Comparison of ENCODE assay signal across 11 cellular contexts in genomic region chr7:139055674-139056073, GRCh38.
"Had no signal": no experiment of that assay in that cellular context is flagged by ENCODE, and none has a peak within 500 bp of the region (broad histone marks: within the 10 kb centered on the region; RNA-seq: fewer than 3 reads in every experiment).

No MANE protein-coding gene starts in this region.

- H3K27me3 Mint-ChIP-seq: activated B cell treated with CpG ODN at 0.5 μM for 24 hours; dendritic cell treated with granulocyte-macrophage colony-stimulating factor and Interleukin-4, amounts not matched to agents 40 ng/mL and 50 ng/mL, for 4 days had no signal

- H3K79me2 ChIP-seq: parathyroid adenoma had no signal

- H3K4me1 ChIP-seq: parathyroid adenoma had no signal

- H3K9ac ChIP-seq: parathyroid adenoma had no signal

- DNase-seq: activated B cell treated with CpG ODN at 0.5 μM for 24 hours; activated gamma-delta T cell treated with Interleukin-2 at 50 U/mL for 16 hours; cerebellar nuclear complex; kidney glomerular epithelial cell; retina; stimulated activated CD4-positive, alpha-beta T cell treated with anti-CD3 and anti-CD28 coated beads, Interleukin-15, amount 100 ng/mL, for 24 hours; stimulated activated CD4-positive, alpha-beta T cell treated with anti-CD3 and anti-CD28 coated beads, Interleukin-4, amount 100 ng/mL, for 24 hours had no signal

- H2AFZ ChIP-seq: parathyroid adenoma had no signal

- FAIRE-seq: urothelium cell line had no signal

- H3K27ac Mint-ChIP-seq: activated B cell treated with CpG ODN at 0.5 μM for 24 hours; dendritic cell treated with granulocyte-macrophage colony-stimulating factor and Interleukin-4, amounts not matched to agents 40 ng/mL and 50 ng/mL, for 4 days had no signal

- H3K27ac ChIP-seq: parathyroid adenoma, SK-N-MC had no signal

- H3K9me3 Mint-ChIP-seq: activated B cell treated with CpG ODN at 0.5 μM for 24 hours; dendritic cell treated with granulocyte-macrophage colony-stimulating factor and Interleukin-4, amounts not matched to agents 40 ng/mL and 50 ng/mL, for 4 days had no signal

- H3K4me3 Mint-ChIP-seq: activated B cell treated with CpG ODN at 0.5 μM for 24 hours; dendritic cell treated with granulocyte-macrophage colony-stimulating factor and Interleukin-4, amounts not matched to agents 40 ng/mL and 50 ng/mL, for 4 days had no signal

- H3K4me3 ChIP-seq: SK-N-MC had no signal
